ENCODE assay signal across 12 cellular contexts in the genomic region with DNA sequence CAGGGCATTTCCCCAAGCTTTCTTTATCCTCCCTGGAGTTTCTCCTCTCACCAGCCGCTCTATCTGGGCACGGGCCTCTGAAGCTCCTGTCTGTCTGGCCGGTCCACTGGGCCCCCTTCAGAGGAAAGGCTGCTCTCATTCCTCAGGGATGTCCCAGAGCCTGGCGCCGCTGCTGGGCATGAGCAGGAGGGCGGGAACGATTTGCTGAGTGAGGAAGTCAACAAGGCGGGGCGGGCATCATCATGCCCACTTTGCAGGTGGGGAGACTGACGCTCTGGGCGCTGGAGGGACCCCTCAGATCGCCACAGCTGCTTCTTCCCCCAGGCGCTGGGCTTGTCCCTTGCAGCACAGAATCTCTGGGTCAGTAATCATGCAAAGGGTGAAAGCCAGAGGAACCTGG.
DNase-seq lines count a peak whose midpoint lies in the region; ATAC-seq, FAIRE-seq and TF ChIP-seq lines count a peak whose summit lies in the region.
"Had no signal": no experiment of that assay in that cellular context is flagged by ENCODE, and none has a peak within 500 bp of the region (broad histone marks: within the 10 kb centered on the region; RNA-seq: fewer than 3 reads in every experiment).

No MANE protein-coding gene starts in this region.

- no peak for TF ChIP-seq CTCF in A549 (IDR thresholded peaks at IDR 0.05)
- TF ChIP-seq CTCF in foreskin keratinocyte (conservative IDR thresholded peaks at IDR 0.05): no peak
- TF ChIP-seq CTCF in nephron (IDR thresholded peaks at IDR 0.05; ENCODE audit: unreplicated experiment in 3 of 3): no peak

- TF ChIP-seq POLR2A in A549 (IDR thresholded peaks at IDR 0.05; ENCODE audit: low read length): no peak

- H3K4me1 ChIP-seq in A549: peaks cover 5% of the 10 kb centered on the region; the same call in 1 of the 3 replicates
- H3K4me1 ChIP-seq in foreskin keratinocyte: no peaks in the 10 kb centered on the region

- ATAC-seq in A549: peak; percentile 54 to 57
- peak; percentile 32 for ATAC-seq in foreskin keratinocyte
- no peak for ATAC-seq in HG03139 (IDR thresholded peaks at IDR 0.05; ENCODE audit: unreplicated experiment)
- ATAC-seq in HG02623 (IDR thresholded peaks at IDR 0.05; ENCODE audit: unreplicated experiment): no peak
- no peak for ATAC-seq in HG02588 (IDR thresholded peaks at IDR 0.05; ENCODE audit: unreplicated experiment)

- peak overlapping the region; percentile 43 to 68 (median 67) for H3K4me3 Mint-ChIP-seq in nephron
- H3K4me3 Mint-ChIP-seq: activated CD8-positive, alpha-beta T cell treated with anti-CD3 and anti-CD28 coated beads, Interleukin-2, amount 10 ng/mL, durations not matched to agents 7 days and 5 days had no signal

- H3K27ac Mint-ChIP-seq in nephron: no peak overlapping the region
- H3K27ac Mint-ChIP-seq: activated CD8-positive, alpha-beta T cell treated with anti-CD3 and anti-CD28 coated beads, Interleukin-2, amount 10 ng/mL, durations not matched to agents 7 days and 5 days had no signal

- no peak for TF ChIP-seq EP300 in A549 (IDR thresholded peaks at IDR 0.05)

- DNase-seq in A549 (ENCODE audit: low read depth in 1 of 2, low spot score in 1 of 2) (peak in 1 of 2 experiments; percentile 11), NCI-H2227 treated with DMSO at 0.1 percent for 48 hours (lab: John Stamatoyannopoulos, UW) (peak; percentile 11), foreskin keratinocyte (no peak)
- DNase-seq in stimulated activated CD4-positive, alpha-beta T cell treated with anti-CD3 and anti-CD28 coated beads, Interleukin-4, amount 100 ng/mL, for 1 hour: no peak
- DNase-seq: activated CD8-positive, alpha-beta T cell treated with anti-CD3 and anti-CD28 coated beads, Interleukin-2, amount 10 ng/mL, durations not matched to agents 7 days and 5 days had no signal

- H3K27ac ChIP-seq in A549 (peak overlapping the region in 1 of 2 experiments; percentile 54; a peak in 2 of 6 replicates), foreskin keratinocyte (no peak overlapping the region)

- 15% methylated on average over 9 of the region's 13 CpGs for WGBS in A549 (ENCODE audit: missing lambda C conversion rate)

- no peak for FAIRE-seq in A549 (lab: Jason Lieb, UNC)
- FAIRE-seq: GM12878, islet of Langerhans had no signal

- H3K36me3 Mint-ChIP-seq in nephron (ENCODE audit: low read depth): no peaks in the 10 kb centered on the region

- peaks cover 16% of the 10 kb centered on the region for H3K4me1 Mint-ChIP-seq in nephron

- peaks cover 57% of the 10 kb centered on the region for H3K27me3 Mint-ChIP-seq in nephron (ENCODE audit: low read depth)

- POLR2A ChIA-PET in A549 (lab: Yijun Ruan, JAX): no interaction called here

- no peak for TF ChIP-seq RAD21 in A549 (conservative IDR thresholded peaks at IDR 0.05 in 1 of 2, IDR thresholded peaks at IDR 0.05 in 1 of 2)

- no peaks in the 10 kb centered on the region for H3K9me3 Mint-ChIP-seq in nephron

- CTCF ChIA-PET in A549 (lab: Yijun Ruan, JAX): interaction anchor here (0.8 to 6.3 kb wide), 14 partner anchors 10 to 875 kb away, joined by 3 to 63 read pairs (median 4); a partner anchor contains a TSS

- no peaks in the 10 kb centered on the region for H3K9me3 ChIP-seq in A549
- H3K9me3 ChIP-seq: SK-N-SH had no signal

- peak overlapping the region; percentile 56 for H3K4me3 ChIP-seq in A549
- H3K4me3 ChIP-seq: GM12878 had no signal

- H3K4me2 ChIP-seq in A549: peak overlapping the region; percentile 100
- H3K4me2 ChIP-seq: SK-N-SH had no signal

- peaks cover 30% of the 10 kb centered on the region for H3K27me3 ChIP-seq in foreskin keratinocyte

TF ChIP-seq in A549, 52 proteins besides CTCF, POLR2A, EP300 and RAD21:
- TF ChIP-seq, protein P1, sequence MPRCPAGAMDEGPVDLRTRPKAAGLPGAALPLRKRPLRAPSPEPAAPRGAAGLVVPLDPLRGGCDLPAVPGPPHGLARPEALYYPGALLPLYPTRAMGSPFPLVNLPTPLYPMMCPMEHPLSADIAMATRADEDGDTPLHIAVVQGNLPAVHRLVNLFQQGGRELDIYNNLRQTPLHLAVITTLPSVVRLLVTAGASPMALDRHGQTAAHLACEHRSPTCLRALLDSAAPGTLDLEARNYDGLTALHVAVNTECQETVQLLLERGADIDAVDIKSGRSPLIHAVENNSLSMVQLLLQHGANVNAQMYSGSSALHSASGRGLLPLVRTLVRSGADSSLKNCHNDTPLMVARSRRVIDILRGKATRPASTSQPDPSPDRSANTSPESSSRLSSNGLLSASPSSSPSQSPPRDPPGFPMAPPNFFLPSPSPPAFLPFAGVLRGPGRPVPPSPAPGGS (IDR thresholded peaks at IDR 0.05): no peak
- TF ChIP-seq ESRRA (IDR thresholded peaks at IDR 0.05; ENCODE audit: borderline replicate concordance, low read length) (no peak), FOXS1 (CRISPR knock-in tag; IDR thresholded peaks at IDR 0.05) (no peak), POLR2AphosphoS2 (conservative IDR thresholded peaks at IDR 0.05; ENCODE audit: low read length) (no peak), KDM1A (IDR thresholded peaks at IDR 0.05; ENCODE audit: low read depth) (no peak)
- TF ChIP-seq, protein P2, sequence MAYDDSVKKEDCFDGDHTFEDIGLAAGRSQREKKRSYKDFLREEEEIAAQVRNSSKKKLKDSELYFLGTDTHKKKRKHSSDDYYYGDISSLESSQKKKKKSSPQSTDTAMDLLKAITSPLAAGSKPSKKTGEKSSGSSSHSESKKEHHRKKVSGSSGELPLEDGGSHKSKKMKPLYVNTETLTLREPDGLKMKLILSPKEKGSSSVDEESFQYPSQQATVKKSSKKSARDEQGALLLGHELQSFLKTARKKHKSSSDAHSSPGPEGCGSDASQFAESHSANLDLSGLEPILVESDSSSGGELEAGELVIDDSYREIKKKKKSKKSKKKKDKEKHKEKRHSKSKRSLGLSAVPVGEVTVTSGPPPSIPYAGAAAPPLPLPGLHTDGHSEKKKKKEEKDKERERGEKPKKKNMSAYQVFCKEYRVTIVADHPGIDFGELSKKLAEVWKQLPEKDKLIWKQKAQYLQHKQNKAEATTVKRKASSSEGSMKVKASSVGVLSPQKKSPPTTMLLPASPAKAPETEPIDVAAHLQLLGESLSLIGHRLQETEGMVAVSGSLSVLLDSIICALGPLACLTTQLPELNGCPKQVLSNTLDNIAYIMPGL (CRISPR knock-in tag; IDR thresholded peaks at IDR 0.05; ENCODE audit: borderline replicate concordance): no peak

Comparison
In these comparisons a context has a peak if more than half of its experiments do, and no peak if none do; other contexts are left out.
1. ATAC-seq: peak in A549 (2 of 2) and foreskin keratinocyte (single experiment); none in HG03139 (single experiment), HG02623 (single experiment) and HG02588 (single experiment).